1 cellular context compared by ENCODE assay signal in genomic region chr14:79578470-79578869, GRCh38.
TF ChIP-seq lines count a peak whose summit lies in the region.

No MANE protein-coding gene starts in this region.

TF ChIP-seq in IMR-90, 13 proteins besides CTCF, POLR2A, EP300 and RAD21 (continued from another document):
- TF ChIP-seq USF2 (IDR thresholded peaks at IDR 0.05; ENCODE audit: low read depth, low read length) (no peak), CEBPB (IDR thresholded peaks at IDR 0.05; ENCODE audit: low read depth, low read length) (no peak), CHD1 (IDR thresholded peaks at IDR 0.05; ENCODE audit: low read depth, low read length) (no peak), SMC3 (IDR thresholded peaks at IDR 0.05; ENCODE audit: low read depth, low read length) (no peak), ELK1 (IDR thresholded peaks at IDR 0.05; ENCODE audit: borderline replicate concordance, low read depth, low read length) (no peak), RCOR1 (IDR thresholded peaks at IDR 0.05; ENCODE audit: insufficient replicate concordance, low read length) (no peak)
